Comparison of ENCODE assay signal across 8 cellular contexts in genomic region chr11:123235117-123235686, GRCh38. TPM values are rescaled to one million over a fixed set of nuclear protein-coding genes. Genes with fewer than 3 reads are reported as not detected.
DNase-seq lines count a peak whose midpoint lies in the region; ATAC-seq and TF ChIP-seq lines count a peak whose summit lies in the region.

No MANE protein-coding gene starts in this region.

- no peak overlapping the region for H3K9ac ChIP-seq in Loucy (ENCODE audit: low read depth, low read length, poor library complexity, severe bottlenecking)

- no peak overlapping the region for H3K4me3 ChIP-seq in Loucy (ENCODE audit: low read length, poor library complexity, severe bottlenecking)

- no peak overlapping the region for H3K4me3 Mint-ChIP-seq in activated T-cell treated with anti-CD3 and anti-CD28 coated beads, Interleukin-2, amount 50 U/mL, for 72 hours

- H3K36me3 Mint-ChIP-seq in activated T-cell treated with anti-CD3 and anti-CD28 coated beads, Interleukin-2, amount 50 U/mL, for 72 hours (ENCODE audit: insufficient read depth in 2 of 2): no peaks in the 10 kb centered on the region

- no peaks in the 10 kb centered on the region for H3K79me2 ChIP-seq in Loucy (ENCODE audit: insufficient read depth, low read length)

- no peaks in the 10 kb centered on the region for H3K27me3 ChIP-seq in Loucy (ENCODE audit: insufficient read depth, low read length, poor library complexity, severe bottlenecking)

- H3K27me3 Mint-ChIP-seq in activated T-cell treated with anti-CD3 and anti-CD28 coated beads, Interleukin-2, amount 50 U/mL, for 72 hours (ENCODE audit: low read depth): peaks cover 7% of the 10 kb centered on the region

- peaks cover 13% of the 10 kb centered on the region for H3K4me1 Mint-ChIP-seq in activated T-cell treated with anti-CD3 and anti-CD28 coated beads, Interleukin-2, amount 50 U/mL, for 72 hours (ENCODE audit: low read depth)

- H2AFZ ChIP-seq in Loucy (ENCODE audit: low read length): no peak overlapping the region

- peak; percentile 37 to 50 for ATAC-seq in activated T-cell treated with anti-CD3 and anti-CD28 coated beads, Interleukin-2, amount 50 U/mL, for 72 hours (replicated peaks in 1 of 2)
- ATAC-seq in GM21360 (IDR thresholded peaks at IDR 0.05; ENCODE audit: unreplicated experiment) (no peak), HG03565 (IDR thresholded peaks at IDR 0.05; ENCODE audit: unreplicated experiment) (no peak)

- no peaks in the 10 kb centered on the region for H3K4me1 ChIP-seq in Loucy (ENCODE audit: insufficient read depth, low read length, poor library complexity, severe bottlenecking)

- no peaks in the 10 kb centered on the region for H3K36me3 ChIP-seq in Loucy (ENCODE audit: insufficient read depth, low read length)

- no peaks in the 10 kb centered on the region for H3K9me3 Mint-ChIP-seq in activated T-cell treated with anti-CD3 and anti-CD28 coated beads, Interleukin-2, amount 50 U/mL, for 72 hours

- H3K9me2 ChIP-seq in Loucy (replicated peaks; ENCODE audit: low read depth, low read length): no peaks in the 10 kb centered on the region

- H3K9me3 ChIP-seq in Loucy (ENCODE audit: insufficient read depth, low read depth, low read length): no peaks in the 10 kb centered on the region

- no peaks in the 10 kb centered on the region for H4K20me1 ChIP-seq in Loucy (ENCODE audit: insufficient read depth, low read length, poor library complexity, severe bottlenecking)

- no peak overlapping the region for H3K27ac Mint-ChIP-seq in activated T-cell treated with anti-CD3 and anti-CD28 coated beads, Interleukin-2, amount 50 U/mL, for 72 hours

- DNase-seq in D341Med (ENCODE audit: low spot score) (peak; percentile 35), iPS-NIHi11 (ENCODE audit: low spot score) (peak; percentile 73), GM20000 (ENCODE audit: low spot score) (no peak)
- DNase-seq in activated T-cell treated with anti-CD3 and anti-CD28 coated beads, Interleukin-2, amount 50 U/mL, for 72 hours: peak; percentile 46 to 61
- peak; percentile 3 for DNase-seq in stimulated activated CD8-positive, alpha-beta memory T cell treated with anti-CD3 and anti-CD28 coated beads, Interleukin-12 subunit alpha, Interleukin-12 subunit beta, amount 100 ng/mL, for 24 hours (ENCODE audit: extremely low read depth)

- no peaks in the 10 kb centered on the region for H3F3A ChIP-seq in Loucy (ENCODE audit: low read depth)

- TF ChIP-seq CTCF in Loucy (conservative IDR thresholded peaks at IDR 0.05; ENCODE audit: low read length) (peak; percentile 72), GM20000 (IDR thresholded peaks at IDR 0.05; ENCODE audit: extremely low read depth, missing control alignments) (no peak)

- no peak overlapping the region for H3K4me2 ChIP-seq in Loucy (ENCODE audit: low read depth, low read length, poor library complexity, severe bottlenecking)

RNA-seq across cellular contexts. Expression of gene CLMP, which starts 40.2 kb away (rescaled TPM):
- total RNA-seq in activated T-cell treated with anti-CD3 and anti-CD28 coated beads, Interleukin-2, amount 50 U/mL, for 72 hours: under 1 TPM; 0.17 to 0.19 TPM

Comparison
In these comparisons a context has a peak if more than half of its experiments do, and no peak if none do; other contexts are left out.
1. ATAC-seq: peak in activated T-cell treated with anti-CD3 and anti-CD28 coated beads, Interleukin-2, amount 50 U/mL, for 72 hours (2 of 2); none in GM21360 (single experiment) and HG03565 (single experiment).